ENCODE assay signal across 8 cellular contexts in genomic region chr4:144399927-144400326, GRCh38.
DNase-seq lines count a peak whose midpoint lies in the region; ATAC-seq and TF ChIP-seq lines count a peak whose summit lies in the region.

No MANE protein-coding gene starts in this region.

- no peak overlapping the region for H3K4me3 Mint-ChIP-seq in progenitor cell of endocrine pancreas (ENCODE audit: low read depth)

- in situ Hi-C loops in KBM-7 (cut with MboI; ENCODE audit: low pct_unique_long_range_greater_than_20kb, low sequenced_read_pairs) = no loop called here

- H3K27ac Mint-ChIP-seq in progenitor cell of endocrine pancreas = no peak overlapping the region

- H3K9me3 Mint-ChIP-seq in progenitor cell of endocrine pancreas (ENCODE audit: low read depth) = peaks cover 3% of the 10 kb centered on the region

- no peaks in the 10 kb centered on the region for H3K4me1 Mint-ChIP-seq in progenitor cell of endocrine pancreas (ENCODE audit: low read depth)

- TF ChIP-seq CTCF in HFF-Myc (IDR thresholded peaks at IDR 0.05; ENCODE audit: low read depth, low read length, missing control alignments) (no peak), NB4 (IDR thresholded peaks at IDR 0.05; ENCODE audit: low read depth, low read length) (no peak), progenitor cell of endocrine pancreas (IDR thresholded peaks at IDR 0.05; ENCODE audit: unreplicated experiment) (no peak)

- ATAC-seq in HG02970 (IDR thresholded peaks at IDR 0.05; ENCODE audit: low FRiP score, unreplicated experiment) = no peak

- no peaks in the 10 kb centered on the region for H3K36me3 Mint-ChIP-seq in progenitor cell of endocrine pancreas (ENCODE audit: insufficient read depth)

- H3K4me3 ChIP-seq in HFF-Myc (replicated peaks; ENCODE audit: low read depth, low read length) (no peak overlapping the region), NB4 (ENCODE audit: low read depth, low read length) (no peak overlapping the region)

- DNase-seq in DMS53 treated with DMSO at 0.1 percent for 48 hours (lab: John Stamatoyannopoulos, UW; ENCODE audit: unreplicated experiment) (peak; percentile 89), HFF-Myc (ENCODE audit: extremely low read depth, low read depth) (peak; percentile 19), NB4 (ENCODE audit: low read depth) (peak; percentile 2), fibroblast of peridontal ligament (ENCODE audit: extremely low read depth) (peak; percentile 7), progenitor cell of endocrine pancreas (ENCODE audit: low spot score, unreplicated experiment) (no peak), KBM-7 (no peak)
- no peak for DNase-seq in stimulated activated CD4-positive, alpha-beta T cell treated with anti-CD3 and anti-CD28 coated beads, Interleukin-2, amount 100 ng/mL, for 24 hours

- no peak for TF ChIP-seq POLR2A in NB4 (IDR thresholded peaks at IDR 0.05; ENCODE audit: extremely low read depth, insufficient read length)

- no peaks in the 10 kb centered on the region for H3K27me3 Mint-ChIP-seq in progenitor cell of endocrine pancreas

Comparison
In these comparisons a context has a peak if more than half of its experiments do, and no peak if none do; other contexts are left out.
1. DNase-seq: peak in DMS53 treated with DMSO at 0.1 percent for 48 hours (single experiment), HFF-Myc (single experiment), NB4 (single experiment) and fibroblast of peridontal ligament (single experiment); none in progenitor cell of endocrine pancreas (single experiment), KBM-7 (single experiment) and stimulated activated CD4-positive, alpha-beta T cell treated with anti-CD3 and anti-CD28 coated beads, Interleukin-2, amount 100 ng/mL, for 24 hours (0 of 2).